Comparison of ENCODE assay signal across 8 cellular contexts in genomic region chr10:6647811-6648526, GRCh38.
DNase-seq lines count a peak whose midpoint lies in the region; ATAC-seq and TF ChIP-seq lines count a peak whose summit lies in the region.

No MANE protein-coding gene starts in this region.

- H3K27me3 Mint-ChIP-seq in Caco-2 (ENCODE audit: insufficient read depth, unreplicated experiment), result peaks cover 11% of the 10 kb centered on the region

- CTCF ChIA-PET in Caco-2 (lab: Charles Lee), result interaction anchor here (0.5 to 1.1 kb wide), 3 partner anchors 19 to 66 kb away, joined by 3 read pairs; no protein-coding TSS in a partner anchor

- peak; percentile 73 for ATAC-seq in GM21825 (IDR thresholded peaks at IDR 0.05; ENCODE audit: unreplicated experiment)

- no TSS peak for BruUV-seq in Caco-2 (replicated peaks; lab: Mats Ljungman, UMichigan)

- H3K9me3 ChIP-seq in Caco-2, result no peaks in the 10 kb centered on the region
- no peaks in the 10 kb centered on the region for H3K9me3 ChIP-seq in parathyroid adenoma (ENCODE audit: control insufficient read depth, low read length)

- H3K4me2 ChIP-seq in parathyroid adenoma (ENCODE audit: low read length), result no peak overlapping the region

- TF ChIP-seq CTCF in Caco-2 (IDR thresholded peaks at IDR 0.05; ENCODE audit: insufficient read depth in 1 of 2, low read depth in 1 of 2, low read length in 1 of 2, severe bottlenecking in 1 of 2, unreplicated experiment in 1 of 2) (peak; percentile 85 to 90), parathyroid adenoma (IDR thresholded peaks at IDR 0.05) (peak; percentile 57)

- no peaks in the 10 kb centered on the region for H3K79me2 ChIP-seq in parathyroid adenoma

- no peak overlapping the region for H3K4me3 Mint-ChIP-seq in Caco-2 (ENCODE audit: unreplicated experiment)

- no peak overlapping the region for H2AFZ ChIP-seq in parathyroid adenoma

- no peak for TF ChIP-seq POLR2A in erythroblast (IDR thresholded peaks at IDR 0.05; ENCODE audit: low read length)

- H3K27ac ChIP-seq in parathyroid adenoma, result no peak overlapping the region

- H3K9me3 Mint-ChIP-seq in Caco-2 (ENCODE audit: unreplicated experiment), result no peaks in the 10 kb centered on the region

- intact Hi-C loops in Caco-2 (cut with micrococcal nuclease; ENCODE audit: unreplicated experiment), result loop anchor here (1.0 kb wide), 1 partner anchor 68 kb away; the partner anchor contains the start of gene PRKCQ

- H3K4me1 ChIP-seq in Caco-2, result no peaks in the 10 kb centered on the region
- H3K4me1 ChIP-seq in parathyroid adenoma, result no peaks in the 10 kb centered on the region

- no peaks in the 10 kb centered on the region for H3K36me3 Mint-ChIP-seq in Caco-2 (ENCODE audit: insufficient read depth, unreplicated experiment)

- H3K4me1 Mint-ChIP-seq in Caco-2 (ENCODE audit: low read depth, unreplicated experiment), result no peaks in the 10 kb centered on the region

- POLR2A ChIA-PET in Caco-2 (lab: Charles Lee), result no interaction called here

- no peak overlapping the region for H3K27ac Mint-ChIP-seq in Caco-2 (ENCODE audit: unreplicated experiment)

- no peak overlapping the region for H3K9ac ChIP-seq in parathyroid adenoma

- H3K27me3 ChIP-seq in Caco-2 (replicated peaks; ENCODE audit: control insufficient read depth, insufficient read depth, low read length) (no peaks in the 10 kb centered on the region), parathyroid adenoma (ENCODE audit: control insufficient read depth, insufficient read depth, low read length) (peaks cover 3% of the 10 kb centered on the region)

- DNase-seq in Caco-2 (peak; percentile 70 to 80), NCI-H460 (ENCODE audit: extremely low read depth, low read depth) (peak; percentile 16), erythroblast (lab: John Stamatoyannopoulos, UW) (peak; percentile 30 to 60), NCI-H1105 (lab: John Stamatoyannopoulos, UW) (no peak), NCI-H128 (lab: John Stamatoyannopoulos, UW; ENCODE audit: unreplicated experiment) (no peak)
- DNase-seq in activated CD8-positive, alpha-beta memory T cell treated with anti-CD3 and anti-CD28 coated beads, Interleukin-2, amount 50 U/mL, for 24 hours (ENCODE audit: extremely low read depth), result peak; percentile 43

- H3K36me3 ChIP-seq in Caco-2 (ENCODE audit: control insufficient read depth, insufficient read depth, low read length), result no peaks in the 10 kb centered on the region
- no peaks in the 10 kb centered on the region for H3K36me3 ChIP-seq in parathyroid adenoma (ENCODE audit: control insufficient read depth, insufficient read depth, low read length)

- no peak overlapping the region for H3K4me3 ChIP-seq in Caco-2 (ENCODE audit: low read depth, low read length)
- H3K4me3 ChIP-seq in parathyroid adenoma (ENCODE audit: low read depth, low read length), result no peak overlapping the region

Comparison
In these comparisons a context has a peak if more than half of its experiments do, and no peak if none do; other contexts are left out.
1. DNase-seq: peak in Caco-2 (2 of 2), NCI-H460 (single experiment), activated CD8-positive, alpha-beta memory T cell treated with anti-CD3 and anti-CD28 coated beads, Interleukin-2, amount 50 U/mL, for 24 hours (single experiment) and erythroblast (2 of 2); none in NCI-H1105 (single experiment) and NCI-H128 (single experiment).